8 cellular contexts compared by ENCODE assay signal in genomic region chr22:37019309-37020191, GRCh38. TPM values are rescaled to one million over a fixed set of nuclear protein-coding genes. Genes with fewer than 3 reads are reported as not detected.
DNase-seq lines count a peak whose midpoint lies in the region; ATAC-seq and TF ChIP-seq lines count a peak whose summit lies in the region.

Gene MPST, plus strand, starts transcription at chr22:37019742. Its CDS starts 95 bp downstream, at chr22:37019837.
Gene TST, minus strand, starts transcription at chr22:37019447. Its CDS starts 715 bp downstream, at chr22:37018732.

- TF ChIP-seq POLR2A in gastrocnemius medialis (IDR thresholded peaks at IDR 0.05), result peak; percentile 77 to 81

- H3K9ac ChIP-seq in DND-41 (ENCODE audit: low read depth, low read length), result no peak within 1 kb of the TSS
- H3K9ac ChIP-seq in mammary epithelial cell (ENCODE audit: insufficient read depth, low read length), result peak within 1 kb of the TSS; percentile 63

- CTCF ChIA-PET in mammary epithelial cell (lab: Charles Lee; ENCODE audit: low non-redundant PET), result no interaction called here

- H3K27ac ChIP-seq in DND-41 (ENCODE audit: low read length) (no peak within 1 kb of the TSS), mammary epithelial cell (ENCODE audit: insufficient read depth, low read depth, low read length) (peak within 1 kb of the TSS; percentile 61), gastrocnemius medialis (peak within 1 kb of the TSS; percentile 88 to 99 (median 96))

- WGBS in mammary epithelial cell (ENCODE audit: low coverage, missing lambda C conversion rate), result 6% methylated on average over 7 of the region's 107 CpGs

- TF ChIP-seq CTCF in DND-41 (IDR thresholded peaks at IDR 0.05; ENCODE audit: borderline replicate concordance, extremely low read depth, low read length, poor library complexity, severe bottlenecking), result no peak
- TF ChIP-seq CTCF in LNCaP clone FGC (IDR thresholded peaks at IDR 0.05; ENCODE audit: control insufficient read depth, extremely low read depth, insufficient read depth), result no peak
- no peak for TF ChIP-seq CTCF in mammary epithelial cell (conservative IDR thresholded peaks at IDR 0.05 in 1 of 2, IDR thresholded peaks at IDR 0.05 in 1 of 2; ENCODE audit: extremely low read depth in 1 of 2, insufficient read depth in 1 of 2, low read depth in 1 of 2, low read length in 2 of 2)
- peak; percentile 18 to 79 (median 55) for TF ChIP-seq CTCF in gastrocnemius medialis (IDR thresholded peaks at IDR 0.05 in 4 of 5, conservative IDR thresholded peaks at IDR 0.05 in 1 of 5)

- H3K4me2 ChIP-seq in DND-41 (ENCODE audit: insufficient read depth, low read length) (no peak within 1 kb of the TSS), mammary epithelial cell (ENCODE audit: insufficient read depth, low read depth, low read length) (peak within 1 kb of the TSS; percentile 85)

- intact Hi-C loops in mammary epithelial cell (cut with micrococcal nuclease) (no loop called here), gastrocnemius medialis (cut with DNase I; ENCODE audit: low total_unique reads) (loop anchor here (1.0 to 2.0 kb wide), 2 partner anchors 41 to 179 kb away; no protein-coding TSS in a partner anchor)

- H3K4me3 ChIP-seq in DND-41 (ENCODE audit: low read depth in 1 of 2, low read length in 2 of 2), result no peak within 1 kb of the TSS
- peak within 1 kb of the TSS; percentile 78 for H3K4me3 ChIP-seq in LNCaP clone FGC (ENCODE audit: low read depth, low read length)
- peak within 1 kb of the TSS; percentile 76 to 96 (median 78) for H3K4me3 ChIP-seq in mammary epithelial cell (replicated peaks in 1 of 3; ENCODE audit: insufficient read depth in 1 of 3, low read depth in 2 of 3, low read length in 3 of 3)
- H3K4me3 ChIP-seq in gastrocnemius medialis, result peak within 1 kb of the TSS; percentile 74 to 99 (median 84)

- DNase-seq in DND-41 (no peak), LNCaP clone FGC (ENCODE audit: low read depth) (no peak), T-helper 9 cell (peak; percentile 32), mammary epithelial cell (peak; percentile 45), iPS-NIHi11 (ENCODE audit: low spot score) (peak; percentile 91), gastrocnemius medialis (peak; percentile 73 to 74)

- H3K4me1 ChIP-seq in DND-41 (ENCODE audit: insufficient read depth, low read length), result no peaks in the 10 kb centered on the region
- peaks cover 10% of the 10 kb centered on the region for H3K4me1 ChIP-seq in mammary epithelial cell (ENCODE audit: insufficient read depth, low read length)
- H3K4me1 ChIP-seq in gastrocnemius medialis, result peaks cover 23 to 33% of the 10 kb centered on the region in 2 donors

- dilution Hi-C loops in mammary epithelial cell (cut with HindIII; ENCODE audit: low sequenced_read_pairs), result no loop called here

- 0 out of 2 replicates have a peak, but pooled peaks cover 6% of the 10 kb centered on the region for H4K20me1 ChIP-seq in DND-41 (ENCODE audit: insufficient read depth, low read length)
- H4K20me1 ChIP-seq in mammary epithelial cell (ENCODE audit: insufficient read depth, low read length), result no peaks in the 10 kb centered on the region

- H3K79me2 ChIP-seq in DND-41 (ENCODE audit: insufficient read depth, low read length) (no peaks in the 10 kb centered on the region), mammary epithelial cell (ENCODE audit: insufficient read depth, low read length) (peaks cover 36% of the 10 kb centered on the region)

- in situ Hi-C loops in mammary epithelial cell (cut with MboI; ENCODE audit: low sequenced_read_pairs in 2 of 2) (no loop called here), gastrocnemius medialis (cut with MboI; ENCODE audit: low sequenced_read_pairs in 4 of 4) (no loop called here)

- H2AFZ ChIP-seq in DND-41 (ENCODE audit: low read depth, low read length) (0 out of 2 replicates have a peak within 1 kb of the TSS, but pooled peaks have one; percentile 33), mammary epithelial cell (ENCODE audit: low read depth, low read length) (peak within 1 kb of the TSS; percentile 97)

- H3K9me3 ChIP-seq in DND-41 (ENCODE audit: insufficient read depth, low read length, severe bottlenecking) (no peaks in the 10 kb centered on the region), mammary epithelial cell (replicated peaks; ENCODE audit: insufficient read depth, low read length) (no peaks in the 10 kb centered on the region), gastrocnemius medialis (no peaks in the 10 kb centered on the region)

- ATAC-seq in DND-41 (ENCODE audit: insufficient read depth, low read depth), result no peak
- ATAC-seq in GM21423 (IDR thresholded peaks at IDR 0.05; ENCODE audit: unreplicated experiment), result peak; percentile 67
- peak; percentile 88 for ATAC-seq in gastrocnemius medialis
- ATAC-seq in GM19395 (IDR thresholded peaks at IDR 0.05; ENCODE audit: unreplicated experiment), result no peak

- peaks cover 9% of the 10 kb centered on the region for H3K27me3 ChIP-seq in DND-41 (ENCODE audit: insufficient read depth, low read length, poor library complexity)
- H3K27me3 ChIP-seq in mammary epithelial cell (ENCODE audit: insufficient read depth, low read length), result no peaks in the 10 kb centered on the region
- no peaks in the 10 kb centered on the region for H3K27me3 ChIP-seq in gastrocnemius medialis

- H3K36me3 ChIP-seq in DND-41 (ENCODE audit: insufficient read depth, low read length) (no peaks in the 10 kb centered on the region), mammary epithelial cell (ENCODE audit: insufficient read depth, low read length) (no peaks in the 10 kb centered on the region), gastrocnemius medialis (peaks cover 0 to 2% of the 10 kb centered on the region in 2 donors)

- no TSS peak for BruUV-seq in mammary epithelial cell (replicated peaks; lab: Mats Ljungman, UMichigan)

RNA-seq across cellular contexts. Expression of gene MPST, which starts in this region (rescaled TPM):
- total RNA-seq in mammary epithelial cell (10 to 100 TPM; 40.1 to 81.0 TPM), gastrocnemius medialis (100 to 1,000 TPM; 131 to 161 (median 146) TPM)
- 40.7 TPM for polyA plus RNA-seq in mammary epithelial cell
- polyA minus RNA-seq in mammary epithelial cell, result 13.8 TPM

RNA-seq across cellular contexts. Expression of gene TST, which starts in this region (rescaled TPM):
- total RNA-seq in mammary epithelial cell (10 to 100 TPM; 20.4 to 40.2 TPM), gastrocnemius medialis (10 to 100 TPM; 42.2 to 66.5 (median 51.9) TPM)
- polyA plus RNA-seq in mammary epithelial cell, result 33.2 TPM
- 5.8 TPM for polyA minus RNA-seq in mammary epithelial cell

Comparison
In these comparisons a context has a peak if more than half of its experiments do, and no peak if none do; other contexts are left out.
1. ATAC-seq: peak in GM21423 (single experiment) and gastrocnemius medialis (2 of 2); none in DND-41 (single experiment) and GM19395 (single experiment).
2. DNase-seq: peak in T-helper 9 cell (single experiment), mammary epithelial cell (single experiment), iPS-NIHi11 (single experiment) and gastrocnemius medialis (2 of 2); none in DND-41 (single experiment) and LNCaP clone FGC (single experiment).
3. H3K4me3 ChIP-seq: peak in LNCaP clone FGC (single experiment), mammary epithelial cell (3 of 3) and gastrocnemius medialis (4 of 4); none in DND-41 (0 of 2).
4. CTCF ChIP-seq: peak in gastrocnemius medialis (5 of 5); none in DND-41 (single experiment), LNCaP clone FGC (single experiment) and mammary epithelial cell (0 of 2).